In the genomic region with DNA sequence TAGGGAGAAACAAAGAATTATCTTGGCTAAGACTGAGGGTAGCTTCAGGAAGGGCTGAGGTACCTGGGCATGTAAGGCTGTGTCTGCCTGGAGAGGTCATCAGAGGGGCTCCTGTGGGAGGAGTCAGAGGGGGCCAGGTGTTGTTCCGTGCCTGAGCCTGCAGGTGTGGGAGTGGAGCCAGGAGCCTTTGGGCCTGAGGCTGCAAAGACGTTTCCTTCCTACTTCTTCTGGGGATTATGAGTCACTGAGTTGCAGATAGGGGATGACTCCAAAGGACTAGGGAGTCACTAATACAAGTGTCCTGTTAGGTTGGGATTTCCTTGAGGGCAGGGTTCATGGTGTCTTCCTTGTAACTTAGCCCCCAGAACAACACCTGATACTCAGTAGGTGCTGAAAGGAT, we compare ENCODE assay signal across 12 cellular contexts.
DNase-seq lines count a peak whose midpoint lies in the region; ATAC-seq and TF ChIP-seq lines count a peak whose summit lies in the region.
"Had no signal": no experiment of that assay in that cellular context is flagged by ENCODE, and none has a peak within 500 bp of the region (broad histone marks: within the 10 kb centered on the region; RNA-seq: fewer than 3 reads in every experiment).

No MANE protein-coding gene starts in this region.

- CTCF ChIA-PET in HEK293T (lab: Yijun Ruan, JAX), result interaction anchor here (0.6 kb wide), 1 partner anchor 41 kb away, joined by 3 read pairs; no protein-coding TSS in a partner anchor
- CTCF ChIA-PET in CD4-positive, alpha-beta T cell (lab: Charles Lee), result no interaction called here
- CTCF ChIA-PET in CD4-positive, alpha-beta memory T cell (lab: Charles Lee; ENCODE audit: partially characterized antibody), result no interaction called here

- no peaks in the 10 kb centered on the region for H4K20me1 ChIP-seq in GM23248 (ENCODE audit: insufficient read depth)

- H3K9me2 ChIP-seq in GM23248 (ENCODE audit: insufficient read depth), result no peaks in the 10 kb centered on the region

- no peak overlapping the region for H3K27ac Mint-ChIP-seq in CD4-positive, alpha-beta T cell
- no peak overlapping the region for H3K27ac Mint-ChIP-seq in CD4-positive, alpha-beta memory T cell
- H3K27ac Mint-ChIP-seq: T-helper 1 cell treated with Interleukin-12 subunit alpha and Interleukin-12 subunit beta and Interleukin-4 antibody, amounts not matched to agents 30 μg/mL and 1 μg/mL, for 36 hours had no signal

- H3K9me3 ChIP-seq in GM23248 (ENCODE audit: low read depth), result no peaks in the 10 kb centered on the region
- no peaks in the 10 kb centered on the region for H3K9me3 ChIP-seq in CD4-positive, alpha-beta T cell (ENCODE audit: control insufficient read depth, low read length)
- H3K9me3 ChIP-seq in CD4-positive, alpha-beta memory T cell (ENCODE audit: control insufficient read depth in 1 of 2, low read length in 2 of 2), result no peaks in the 10 kb centered on the region
- H3K9me3 ChIP-seq: esophagus squamous epithelium, stomach had no signal

- no peaks in the 10 kb centered on the region for H3K4me1 Mint-ChIP-seq in CD4-positive, alpha-beta T cell (ENCODE audit: low read depth)
- no peaks in the 10 kb centered on the region for H3K4me1 Mint-ChIP-seq in CD4-positive, alpha-beta memory T cell

- no peaks in the 10 kb centered on the region for H3K36me3 Mint-ChIP-seq in CD4-positive, alpha-beta T cell (ENCODE audit: low read depth)
- H3K36me3 Mint-ChIP-seq in CD4-positive, alpha-beta memory T cell, result no peaks in the 10 kb centered on the region

- H3F3A ChIP-seq in GM23248 (ENCODE audit: insufficient read depth), result peaks cover 4% of the 10 kb centered on the region; the same call in 1 of the 2 replicates

- H3K27ac ChIP-seq in GM23248, result no peak overlapping the region
- H3K27ac ChIP-seq in CD4-positive, alpha-beta T cell (ENCODE audit: low read depth, low read length), result no peak overlapping the region
- no peak overlapping the region for H3K27ac ChIP-seq in CD4-positive, alpha-beta memory T cell (ENCODE audit: low read depth, low read length)
- H3K27ac ChIP-seq: esophagus squamous epithelium, stomach had no signal

- H3K4me1 ChIP-seq in GM23248 (ENCODE audit: insufficient read depth), result peaks cover 11% of the 10 kb centered on the region
- H3K4me1 ChIP-seq in CD4-positive, alpha-beta memory T cell (ENCODE audit: insufficient read depth, low read length), result no peaks in the 10 kb centered on the region
- H3K4me1 ChIP-seq: stomach had no signal

- peaks cover 35% of the 10 kb centered on the region for H3K27me3 Mint-ChIP-seq in CD4-positive, alpha-beta T cell
- peaks cover 11 to 18% of the 10 kb centered on the region in 2 donors for H3K27me3 Mint-ChIP-seq in CD4-positive, alpha-beta memory T cell

- H3K79me2 ChIP-seq in GM23248 (ENCODE audit: insufficient read depth), result no peaks in the 10 kb centered on the region

- no peaks in the 10 kb centered on the region for H3K9me3 Mint-ChIP-seq in CD4-positive, alpha-beta T cell
- H3K9me3 Mint-ChIP-seq in CD4-positive, alpha-beta memory T cell, result peaks cover 0 to 1% (median 0%) of the 10 kb centered on the region in 8 donors
- H3K9me3 Mint-ChIP-seq: T-helper 1 cell treated with Interleukin-12 subunit alpha and Interleukin-12 subunit beta and Interleukin-4 antibody, amounts not matched to agents 30 μg/mL and 1 μg/mL, for 36 hours had no signal

- no peak overlapping the region for H3K4me3 Mint-ChIP-seq in CD4-positive, alpha-beta T cell
- no peak overlapping the region for H3K4me3 Mint-ChIP-seq in CD4-positive, alpha-beta memory T cell
- H3K4me3 Mint-ChIP-seq: T-helper 1 cell treated with Interleukin-12 subunit alpha and Interleukin-12 subunit beta and Interleukin-4 antibody, amounts not matched to agents 30 μg/mL and 1 μg/mL, for 36 hours had no signal

- no peak overlapping the region for H2AFZ ChIP-seq in GM23248

- no peaks in the 10 kb centered on the region for H3K27me3 ChIP-seq in GM23248 (replicated peaks; ENCODE audit: insufficient read depth)
- no peaks in the 10 kb centered on the region for H3K27me3 ChIP-seq in CD4-positive, alpha-beta T cell (ENCODE audit: control insufficient read depth, insufficient read depth, low read length)
- H3K27me3 ChIP-seq in CD4-positive, alpha-beta memory T cell (ENCODE audit: insufficient read depth, low read length), result no peaks in the 10 kb centered on the region
- H3K27me3 ChIP-seq: stomach had no signal

- ATAC-seq in CD4-positive, alpha-beta T cell (ENCODE audit: poor library complexity), result no peak

- H3K4me3 ChIP-seq in GM23248 (no peak overlapping the region), epithelial cell of esophagus (ENCODE audit: low read length) (no peak overlapping the region), retinal pigment epithelial cell (ENCODE audit: low read length) (no peak overlapping the region)
- no peak overlapping the region for H3K4me3 ChIP-seq in CD4-positive, alpha-beta memory T cell (ENCODE audit: low read length in 2 of 2)
- H3K4me3 ChIP-seq: esophagus squamous epithelium, skin epidermis, stomach had no signal

- in situ Hi-C loops in GM23248 (cut with MboI), result no loop called here

- peak; percentile 64 for DNase-seq in GM23248
- DNase-seq in NCI-H146 treated with DMSO at 0.1 percent for 48 hours (lab: John Stamatoyannopoulos, UW; ENCODE audit: unreplicated experiment), result peak; percentile 9
- peak; percentile 94 for DNase-seq in epithelial cell of esophagus (ENCODE audit: low read depth)
- DNase-seq in retinal pigment epithelial cell (ENCODE audit: low read depth), result no peak
- no peak for DNase-seq in HEK293T (ENCODE audit: extremely low spot score)
- DNase-seq in CD4-positive, alpha-beta T cell, result no peak
- no peak for DNase-seq in CD4-positive, alpha-beta memory T cell
- DNase-seq: esophagus squamous epithelium, NCI-H510A, stomach had no signal

- H3K9ac ChIP-seq in GM23248, result no peak overlapping the region

- WGBS in GM23248 (ENCODE audit: low coverage in 1 of 2, low lambda C conversion rate in 2 of 2, missing lambda C conversion rate in 2 of 2), 2 experiments, result 24 to 36% methylated on average over 2 of the region's 2 CpGs

- no peak overlapping the region for H3K4me2 ChIP-seq in GM23248 (ENCODE audit: unreplicated experiment)

- intact Hi-C loops in CD4-positive, alpha-beta T cell (cut with DNase I, micrococcal nuclease), result no loop called here
- intact Hi-C loops in CD4-positive, alpha-beta memory T cell (cut with micrococcal nuclease), result no loop called here

- TF ChIP-seq CTCF in epithelial cell of esophagus (IDR thresholded peaks at IDR 0.05; ENCODE audit: insufficient read depth, low read depth, low read length, missing control alignments) (peak; percentile 29), retinal pigment epithelial cell (conservative IDR thresholded peaks at IDR 0.05; ENCODE audit: low read depth, low read length) (peak; percentile 7)
- TF ChIP-seq CTCF in CD4-positive, alpha-beta T cell (IDR thresholded peaks at IDR 0.05), result no peak

- no peaks in the 10 kb centered on the region for H3K36me3 ChIP-seq in GM23248 (ENCODE audit: low read depth)
- H3K36me3 ChIP-seq in CD4-positive, alpha-beta memory T cell (ENCODE audit: insufficient read depth, low read length), result no peaks in the 10 kb centered on the region
- H3K36me3 ChIP-seq: esophagus squamous epithelium, stomach had no signal

- POLR2A ChIA-PET in HEK293T (lab: Yijun Ruan, JAX), result no interaction called here
- POLR2A ChIA-PET in CD4-positive, alpha-beta T cell (lab: Charles Lee), result no interaction called here
- POLR2A ChIA-PET in CD4-positive, alpha-beta memory T cell (lab: Charles Lee; ENCODE audit: partially characterized antibody), result no interaction called here

TF ChIP-seq in HEK293T, 16 proteins besides CTCF, POLR2A, EP300 and RAD21:
- TF ChIP-seq FOXM1 (IDR thresholded peaks at IDR 0.05; ENCODE audit: borderline replicate concordance) (no peak), HDGF (IDR thresholded peaks at IDR 0.05; ENCODE audit: borderline replicate concordance) (no peak), FOXA1 (IDR thresholded peaks at IDR 0.05) (no peak), SUZ12 (IDR thresholded peaks at IDR 0.05) (no peak), CTBP1 (IDR thresholded peaks at IDR 0.05; ENCODE audit: borderline replicate concordance) (no peak), ARNT (IDR thresholded peaks at IDR 0.05) (no peak), BHLHE40 (IDR thresholded peaks at IDR 0.05; ENCODE audit: borderline replicate concordance) (no peak)

Comparison
In these comparisons a context has a peak if more than half of its experiments do, and no peak if none do; other contexts are left out.
1. DNase-seq: peak in GM23248 (single experiment), NCI-H146 treated with DMSO at 0.1 percent for 48 hours (single experiment) and epithelial cell of esophagus (single experiment); none in retinal pigment epithelial cell (single experiment), HEK293T (single experiment), CD4-positive, alpha-beta T cell (0 of 10) and CD4-positive, alpha-beta memory T cell (0 of 5).